Comparison of ENCODE assay signal across 1 cellular context in genomic region chr14:74921987-74922751, GRCh38.
TF ChIP-seq lines count a peak whose summit lies in the region.

No MANE protein-coding gene starts in this region.

TF ChIP-seq in IMR-90, 13 proteins besides CTCF, POLR2A, EP300 and RAD21 (continued from another document):
- TF ChIP-seq ELK1 (IDR thresholded peaks at IDR 0.05; ENCODE audit: borderline replicate concordance, low read depth, low read length) = no peak
- TF ChIP-seq FOS (IDR thresholded peaks at IDR 0.05; ENCODE audit: low read depth, low read length) = no peak
- TF ChIP-seq CHD1 (IDR thresholded peaks at IDR 0.05; ENCODE audit: low read depth, low read length) = no peak
- no peak for TF ChIP-seq MAZ (IDR thresholded peaks at IDR 0.05; ENCODE audit: borderline replicate concordance, low read depth, low read length)
